In the genomic region with DNA sequence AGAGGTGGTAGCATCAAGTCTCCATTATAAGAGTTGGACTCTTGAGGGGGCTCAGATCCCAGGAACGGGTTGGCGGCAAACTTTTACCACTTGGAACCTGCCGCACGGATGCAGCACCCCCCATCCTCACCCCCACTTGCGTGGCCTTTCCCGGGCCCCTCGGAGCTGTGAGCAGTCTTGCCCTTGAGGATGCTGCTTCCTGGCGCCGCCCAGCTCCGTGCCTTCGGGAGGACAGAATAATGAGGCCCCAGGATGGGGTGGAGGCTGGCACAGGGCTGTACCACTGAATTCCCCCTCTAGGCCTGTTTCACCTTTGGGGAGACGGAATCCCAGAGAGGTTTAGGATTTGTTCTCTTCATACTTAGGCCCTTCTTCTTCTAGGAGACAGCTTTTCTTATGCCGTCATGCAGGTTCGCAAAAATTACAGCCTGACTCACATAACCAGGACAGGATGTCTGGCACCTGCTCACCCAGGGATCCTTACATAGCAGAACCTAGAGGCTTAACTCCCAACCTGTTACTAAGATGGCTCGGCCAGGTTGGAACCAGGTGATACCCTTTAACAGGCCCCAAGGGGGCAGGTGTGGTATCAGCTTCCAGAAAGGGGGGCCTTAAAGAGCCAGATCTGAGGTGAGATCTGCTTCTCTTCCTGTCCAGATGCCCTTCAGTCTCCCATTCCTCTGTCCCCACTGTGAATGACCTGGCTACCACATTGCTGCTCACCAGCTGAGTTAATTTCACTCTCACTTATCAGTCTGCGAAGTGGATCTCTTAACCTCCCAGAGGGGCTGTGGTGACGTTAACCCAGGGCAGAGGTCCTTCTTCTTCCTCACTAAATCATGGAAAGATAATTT, we compare ENCODE assay signal across 8 cellular contexts. TPM values are rescaled to one million over a fixed set of nuclear protein-coding genes. Genes with fewer than 3 reads are reported as not detected.
DNase-seq lines count a peak whose midpoint lies in the region; ATAC-seq and TF ChIP-seq lines count a peak whose summit lies in the region.

No MANE protein-coding gene starts in this region.

- no peak for TF ChIP-seq POLR2A in esophagus muscularis mucosa (IDR thresholded peaks at IDR 0.05; ENCODE audit: low read depth)

- no peaks in the 10 kb centered on the region for H3K9me3 ChIP-seq in GM23248 (ENCODE audit: low read depth)
- no peaks in the 10 kb centered on the region for H3K9me3 ChIP-seq in OCI-LY1 (ENCODE audit: low read length)
- H3K9me3 ChIP-seq in esophagus muscularis mucosa = no peaks in the 10 kb centered on the region
- H3K9me3 ChIP-seq in psoas muscle = no peaks in the 10 kb centered on the region
- no peaks in the 10 kb centered on the region for H3K9me3 ChIP-seq in effector memory CD4-positive, alpha-beta T cell (ENCODE audit: control insufficient read depth, low read length)

- H3F3A ChIP-seq in GM23248 (ENCODE audit: insufficient read depth) (peaks cover 64% of the 10 kb centered on the region), OCI-LY1 (ENCODE audit: insufficient read depth, low read length) (no peaks in the 10 kb centered on the region)

- H4K20me1 ChIP-seq in GM23248 (ENCODE audit: insufficient read depth) (no peaks in the 10 kb centered on the region; the same call in 1 of the 2 replicates), OCI-LY1 (ENCODE audit: insufficient read depth, low read length) (no peaks in the 10 kb centered on the region)

- H3K79me2 ChIP-seq in GM23248 (ENCODE audit: insufficient read depth) = peaks cover 41% of the 10 kb centered on the region
- H3K79me2 ChIP-seq in OCI-LY1 (ENCODE audit: insufficient read depth, low read length) = no peaks in the 10 kb centered on the region

- peak overlapping the region; percentile 91 for H3K9ac ChIP-seq in GM23248
- H3K9ac ChIP-seq in OCI-LY1 (ENCODE audit: low read length) = no peak overlapping the region; the same call in 1 of the 2 replicates

- ATAC-seq in psoas muscle (no peak), GM18519 (IDR thresholded peaks at IDR 0.05; ENCODE audit: low FRiP score, unreplicated experiment) (no peak)

- in situ Hi-C loops in GM23248 (cut with MboI) = no loop called here

- no peak overlapping the region for H2AFZ ChIP-seq in GM23248
- H2AFZ ChIP-seq in OCI-LY1 (ENCODE audit: low read length) = no peak overlapping the region

- intact Hi-C loops in esophagus muscularis mucosa (cut with DNase I) (loop anchor here (2.0 kb wide), 1 partner anchor 104 kb away; no protein-coding TSS in a partner anchor), psoas muscle (cut with DNase I) (loop anchor here (5.0 kb wide), 1 partner anchor 102 kb away; no protein-coding TSS in a partner anchor)

- H3K4me3 ChIP-seq in GM23248 (peak overlapping the region; percentile 82), OCI-LY1 (ENCODE audit: low read depth, low read length, poor library complexity, severe bottlenecking) (peak overlapping the region; percentile 51), esophagus muscularis mucosa (peak overlapping the region; percentile 75 to 93 (median 88)), psoas muscle (peak overlapping the region; percentile 73)
- H3K4me3 ChIP-seq in effector memory CD4-positive, alpha-beta T cell (ENCODE audit: insufficient read depth, low read depth, low read length, poor library complexity, severe bottlenecking) = no peak overlapping the region

- TF ChIP-seq CTCF in OCI-LY1 (IDR thresholded peaks at IDR 0.05; ENCODE audit: low read length) (no peak), esophagus muscularis mucosa (IDR thresholded peaks at IDR 0.05) (no peak), psoas muscle (IDR thresholded peaks at IDR 0.05) (no peak)

- peaks cover 9% of the 10 kb centered on the region for H3K36me3 ChIP-seq in GM23248 (ENCODE audit: low read depth)
- H3K36me3 ChIP-seq in OCI-LY1 (ENCODE audit: insufficient read depth, low read length) = no peaks in the 10 kb centered on the region
- H3K36me3 ChIP-seq in esophagus muscularis mucosa = no peaks in the 10 kb centered on the region
- no peaks in the 10 kb centered on the region for H3K36me3 ChIP-seq in psoas muscle (ENCODE audit: insufficient read depth in 1 of 2, low read depth in 1 of 2)
- H3K36me3 ChIP-seq in effector memory CD4-positive, alpha-beta T cell (ENCODE audit: control insufficient read depth, insufficient read depth, low read length) = no peaks in the 10 kb centered on the region

- H3K9me2 ChIP-seq in GM23248 (ENCODE audit: insufficient read depth) = no peaks in the 10 kb centered on the region
- no peaks in the 10 kb centered on the region for H3K9me2 ChIP-seq in OCI-LY1 (ENCODE audit: low read depth, low read length)

- peak overlapping the region; percentile 96 for H3K4me2 ChIP-seq in GM23248 (ENCODE audit: unreplicated experiment)
- peak overlapping the region; percentile 68; the same call in 1 of the 2 replicates for H3K4me2 ChIP-seq in OCI-LY1 (ENCODE audit: low read length)

- WGBS in GM23248 (ENCODE audit: low coverage in 1 of 2, low lambda C conversion rate in 2 of 2, missing lambda C conversion rate in 2 of 2), 2 experiments = 21% methylated on average over 17 of the region's 17 CpGs
- WGBS in esophagus muscularis mucosa = 71% methylated on average over 6 of the region's 17 CpGs
- WGBS in psoas muscle, 3 donors = 46 to 59% (median 53%) methylated on average over 17 of the region's 17 CpGs

- H3K4me1 ChIP-seq in GM23248 (ENCODE audit: insufficient read depth) (peaks cover 70% of the 10 kb centered on the region), OCI-LY1 (ENCODE audit: insufficient read depth, low read length, severe bottlenecking) (peaks cover 14% of the 10 kb centered on the region), esophagus muscularis mucosa (peaks cover 49 to 73% (median 69%) of the 10 kb centered on the region in 4 donors), psoas muscle (peaks cover 7% of the 10 kb centered on the region)
- H3K4me1 ChIP-seq in effector memory CD4-positive, alpha-beta T cell (ENCODE audit: control insufficient read depth, insufficient read depth, low read length, poor library complexity, severe bottlenecking) = peaks cover 15% of the 10 kb centered on the region

- H3K27ac ChIP-seq in GM23248 = peak overlapping the region; percentile 91
- H3K27ac ChIP-seq in OCI-LY1 (ENCODE audit: low read depth, low read length, poor library complexity, severe bottlenecking) = no peak overlapping the region
- H3K27ac ChIP-seq in esophagus muscularis mucosa (replicated peaks in 1 of 4) = peak overlapping the region; percentile 93 to 97 (median 95)
- H3K27ac ChIP-seq in psoas muscle = no peak overlapping the region
- no peak overlapping the region for H3K27ac ChIP-seq in effector memory CD4-positive, alpha-beta T cell (ENCODE audit: insufficient read depth, low read length, poor library complexity, severe bottlenecking)

- DNase-seq in GM23248 = peak; percentile 71
- DNase-seq in esophagus muscularis mucosa (ENCODE audit: extremely low spot score) = no peak
- DNase-seq in psoas muscle = no peak
- no peak for DNase-seq in SW 1271 (lab: John Stamatoyannopoulos, UW)
- DNase-seq in retina = no peak
- no peak for DNase-seq in effector memory CD4-positive, alpha-beta T cell

- H3K27me3 ChIP-seq in GM23248 (replicated peaks; ENCODE audit: insufficient read depth) (no peaks in the 10 kb centered on the region), OCI-LY1 (ENCODE audit: insufficient read depth, low read length) (peaks cover 9% of the 10 kb centered on the region), esophagus muscularis mucosa (peaks cover 0 to 26% (median 6%) of the 10 kb centered on the region in 4 donors), psoas muscle (ENCODE audit: insufficient read depth in 3 of 3, low read length in 2 of 3) (peaks cover 0 to 41% (median 22%) of the 10 kb centered on the region in 3 donors)
- peaks cover 23% of the 10 kb centered on the region for H3K27me3 ChIP-seq in effector memory CD4-positive, alpha-beta T cell (replicated peaks; ENCODE audit: control insufficient read depth, insufficient read depth, low read length, poor library complexity, severe bottlenecking)

- no peak for TF ChIP-seq EP300 in esophagus muscularis mucosa (IDR thresholded peaks at IDR 0.05)

RNA-seq across cellular contexts. Expression of a gene that starts 1.5 kb away (rescaled TPM):
- 311 and 327 TPM in 2 replicates for total RNA-seq in GM23248 (2014; rRNA removed; shearing (Covaris generic))
- polyA plus RNA-seq in GM23248 (2016; fragmentation: Nextera tagmentation; extraction: Ambion mirVana) (17.7 and 19.1 TPM in 2 replicates), psoas muscle (1 to 10 TPM; 1.1 to 1.6 (median 1.6) TPM)
- total RNA-seq in esophagus muscularis mucosa (10 to 100 TPM; 33.6 to 50.3 (median 41.5) TPM), psoas muscle (1 to 10 TPM in 3 of 4 donors, under 1 TPM in 1; 0.84 to 3.8 (median 1.4) TPM)

RNA-seq across cellular contexts. Expression of a gene that starts 17.7 kb away (rescaled TPM):
- total RNA-seq in GM23248 (2014; rRNA removed; shearing (Covaris generic)) = 0.76 and 0.89 TPM in 2 replicates
- polyA plus RNA-seq in GM23248 (2016; fragmentation: Nextera tagmentation; extraction: Ambion mirVana) (1.2 TPM in 2 replicates), psoas muscle (1 to 10 TPM in 1 of 3 donors, under 1 TPM in 2; 0.70 to 2.5 (median 0.74) TPM)
- total RNA-seq in esophagus muscularis mucosa (100 to 1,000 TPM; 168 to 299 (median 239) TPM), psoas muscle (1 to 10 TPM in 3 of 4 donors, under 1 TPM in 1; 0.20 to 2.3 (median 1.7) TPM)

RNA-seq across cellular contexts. Expression of a gene that starts 34.7 kb away (rescaled TPM):
- total RNA-seq in GM23248 (2014; rRNA removed; shearing (Covaris generic)) = not detected in 2 replicates
- polyA plus RNA-seq in GM23248 (2016; fragmentation: Nextera tagmentation; extraction: Ambion mirVana) = not detected in 2 replicates
- total RNA-seq in esophagus muscularis mucosa = under 1 TPM in 2 of 4 donors, not detected in 2; 0.33 to 0.42 TPM
- not detected for total RNA-seq in psoas muscle
- polyA plus RNA-seq in psoas muscle = under 1 TPM in 1 of 3 donors, not detected in 2; 0.01 TPM

Comparison
In these comparisons a context has a peak if more than half of its experiments do, and no peak if none do; other contexts are left out.
1. H3K27ac ChIP-seq: peak in GM23248 (single experiment) and esophagus muscularis mucosa (4 of 4); none in OCI-LY1 (single experiment), psoas muscle (single experiment) and effector memory CD4-positive, alpha-beta T cell (single experiment).
2. RNA of a gene that starts 1.5 kb away (total RNA-seq): 311 to 327 TPM in GM23248 and 33.6 to 50.3 TPM in esophagus muscularis mucosa; 0.84 to 3.8 TPM in psoas muscle; every median in the first group is over 4 times any median in the second.
3. RNA of a gene that starts 17.7 kb away (total RNA-seq): 168 to 299 TPM in esophagus muscularis mucosa; 0.20 to 2.3 TPM in psoas muscle and 0.76 to 0.89 TPM in GM23248; every median in the first group is over 10 times any median in the second.